In the genomic region with DNA sequence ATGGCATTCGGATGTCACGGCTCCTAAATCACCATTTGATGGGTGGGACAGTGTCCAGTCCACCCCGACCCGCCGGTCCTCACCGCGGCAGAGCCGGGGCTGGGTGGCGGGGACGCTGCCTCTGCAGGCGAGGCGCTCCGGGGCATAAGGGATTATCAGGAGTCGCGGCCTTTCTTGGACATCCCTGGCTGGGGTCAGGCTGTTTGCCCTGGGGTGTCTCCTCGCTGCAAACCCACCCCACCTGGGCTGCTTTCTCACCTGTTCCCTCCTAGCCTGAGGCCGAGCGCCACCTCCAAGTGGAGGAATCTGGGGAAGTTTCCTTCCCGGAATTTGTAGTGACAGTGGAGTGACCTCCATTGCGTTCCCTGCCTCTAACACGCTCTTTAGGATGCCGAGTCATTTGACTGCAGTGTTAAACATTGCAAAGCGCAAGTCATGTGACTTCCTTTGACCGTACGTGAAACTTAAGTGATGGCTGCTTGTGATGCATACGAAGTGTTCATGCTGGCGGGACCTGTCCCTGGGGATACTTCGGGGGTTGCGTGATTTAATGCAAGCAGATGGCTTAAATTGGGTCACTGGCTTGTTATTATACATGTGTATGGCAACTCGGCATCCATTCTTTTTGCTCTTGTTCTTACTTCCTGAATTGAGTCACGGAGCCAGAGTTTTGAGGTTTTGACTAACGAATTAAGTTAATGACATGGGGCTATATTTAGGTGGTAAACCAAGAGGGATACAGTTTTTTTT, we compare ENCODE assay signal across 8 cellular contexts. TPM values are rescaled to one million over a fixed set of nuclear protein-coding genes. Genes with fewer than 3 reads are reported as not detected.
A peak's percentile ranks its signal among the peaks of the same experiment; 100 is the strongest.
DNase-seq lines count a peak whose midpoint lies in the region; ATAC-seq and TF ChIP-seq lines count a peak whose summit lies in the region.

No MANE protein-coding gene starts in this region.

- peaks cover 19% of the 10 kb centered on the region for H3K4me1 Mint-ChIP-seq in activated CD4-positive, alpha-beta T cell treated with anti-CD3 and anti-CD28 coated beads, Interleukin-2, amount 10 ng/mL, durations not matched to agents 24 days and 14 days

- intact Hi-C loops in activated CD4-positive, alpha-beta T cell treated with anti-CD3 and anti-CD28 coated beads, Interleukin-2, amount 10 ng/mL, durations not matched to agents 24 days and 14 days (cut with micrococcal nuclease): loop anchor here (1.0 to 5.0 kb wide), 6 partner anchors 10 to 382 kb away; a partner anchor contains a TSS
- intact Hi-C loops in left lung (cut with DNase I): no loop called here

- H3K9me3 ChIP-seq in left lung: no peaks in the 10 kb centered on the region

- H3K27ac ChIP-seq in left lung: peak overlapping the region; percentile 85 to 97

- no peaks in the 10 kb centered on the region for H3K27me3 ChIP-seq in left lung

- H3K4me3 ChIP-seq in left lung: peak overlapping the region; percentile 69 to 99

- no peaks in the 10 kb centered on the region for H3K9me3 Mint-ChIP-seq in activated CD4-positive, alpha-beta T cell treated with anti-CD3 and anti-CD28 coated beads, Interleukin-2, amount 10 ng/mL, durations not matched to agents 24 days and 14 days

- H3K36me3 Mint-ChIP-seq in activated CD4-positive, alpha-beta T cell treated with anti-CD3 and anti-CD28 coated beads, Interleukin-2, amount 10 ng/mL, durations not matched to agents 24 days and 14 days (ENCODE audit: low read depth): peaks cover 27% of the 10 kb centered on the region

- peak overlapping the region; percentile 93 for H3K4me3 Mint-ChIP-seq in activated CD4-positive, alpha-beta T cell treated with anti-CD3 and anti-CD28 coated beads, Interleukin-2, amount 10 ng/mL, durations not matched to agents 24 days and 14 days

- H3K4me1 ChIP-seq in left lung: peaks cover 5 to 22% of the 10 kb centered on the region in 2 donors

- DNase-seq in AG20443 (ENCODE audit: low spot score) (peak; percentile 76), NCI-H226 (peak; percentile 35), dermis microvascular lymphatic vessel endothelial cell (ENCODE audit: low read depth in 2 of 2) (peak; percentile 72 to 86), left lung (peak in 1 of 2 donors; percentile 53)
- peak; percentile 90 for DNase-seq in activated CD4-positive, alpha-beta T cell treated with anti-CD3 and anti-CD28 coated beads, Interleukin-2, amount 10 ng/mL, durations not matched to agents 24 days and 14 days
- peak; percentile 70 for DNase-seq in stimulated activated CD4-positive, alpha-beta T cell treated with anti-CD3 and anti-CD28 coated beads, Interleukin-4, amount 100 ng/mL, for 24 hours

- no peak for TF ChIP-seq CTCF in left lung (IDR thresholded peaks at IDR 0.05)

- peaks cover 0 to 35% of the 10 kb centered on the region in 2 donors for H3K36me3 ChIP-seq in left lung

- no peaks in the 10 kb centered on the region for H3K27me3 Mint-ChIP-seq in activated CD4-positive, alpha-beta T cell treated with anti-CD3 and anti-CD28 coated beads, Interleukin-2, amount 10 ng/mL, durations not matched to agents 24 days and 14 days

- peak overlapping the region; percentile 98 for H3K27ac Mint-ChIP-seq in activated CD4-positive, alpha-beta T cell treated with anti-CD3 and anti-CD28 coated beads, Interleukin-2, amount 10 ng/mL, durations not matched to agents 24 days and 14 days

- peak; percentile 92 for ATAC-seq in GM18909 (IDR thresholded peaks at IDR 0.05; ENCODE audit: poor library complexity, unreplicated experiment)
- peak; percentile 88 for ATAC-seq in HG03159 (IDR thresholded peaks at IDR 0.05; ENCODE audit: unreplicated experiment)
- ATAC-seq in left lung: peak; percentile 86

RNA-seq across cellular contexts. Expression of a gene that starts 0.5 kb away (rescaled TPM):
- total RNA-seq in activated CD4-positive, alpha-beta T cell treated with anti-CD3 and anti-CD28 coated beads, Interleukin-2, amount 10 ng/mL, durations not matched to agents 24 days and 14 days: 68.9 and 71.9 TPM in 2 replicates
- total RNA-seq in dermis microvascular lymphatic vessel endothelial cell (127 and 184 TPM in 2 replicates), left lung (10 to 100 TPM; 64.2 to 78.8 TPM)
